Comparison of ENCODE assay signal across 11 cellular contexts in the genomic region with DNA sequence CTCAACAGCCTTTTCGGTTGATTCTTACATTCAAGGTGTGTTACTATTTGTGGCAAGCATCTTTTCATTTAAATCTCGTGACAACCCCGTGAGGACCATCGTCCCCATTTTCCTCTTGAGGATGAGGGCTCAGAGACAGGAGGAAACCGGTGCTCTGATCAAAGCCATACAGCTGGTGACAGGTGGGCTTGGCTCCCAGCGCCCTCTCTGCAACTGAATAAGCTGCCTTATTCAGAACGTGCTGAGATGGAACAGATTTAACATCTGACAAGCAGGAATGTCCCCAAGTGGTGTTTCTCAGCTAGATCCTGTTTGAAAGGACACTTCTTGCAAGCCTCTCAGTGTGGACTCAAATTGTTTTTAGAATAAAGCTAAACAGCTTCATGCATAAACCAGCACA. TPM values are rescaled to one million over a fixed set of nuclear protein-coding genes. Genes with fewer than 3 reads are reported as not detected.
A peak's percentile ranks its signal among the peaks of the same experiment; 100 is the strongest.
DNase-seq lines count a peak whose midpoint lies in the region; ATAC-seq and TF ChIP-seq lines count a peak whose summit lies in the region.
"Had no signal": no experiment of that assay in that cellular context is flagged by ENCODE, and none has a peak within 500 bp of the region (broad histone marks: within the 10 kb centered on the region; RNA-seq: fewer than 3 reads in every experiment).

No MANE protein-coding gene starts in this region.

- no peak for DNase-seq in Caco-2
- no peak for DNase-seq in activated CD4-positive, alpha-beta memory T cell treated with anti-CD3 and anti-CD28 coated beads, Interleukin-2, amount 10 ng/mL, durations not matched to agents 7 days and 5 days
- DNase-seq in memory B cell (ENCODE audit: low spot score in 2 of 2): no peak
- no peak for DNase-seq in MG63
- DNase-seq in occipital lobe (lab: John Stamatoyannopoulos, UW): no peak
- DNase-seq in activated CD4-positive, CD25-positive, alpha-beta regulatory T cell (lab: John Stamatoyannopoulos, UW): no peak
- DNase-seq: brain microvascular endothelial cell, NCI-H187 treated with DMSO at 0.1 percent for 48 hours had no signal

- no peak for TF ChIP-seq CTCF in Caco-2 (IDR thresholded peaks at IDR 0.05; ENCODE audit: insufficient read depth in 1 of 2, low read depth in 1 of 2, low read length in 1 of 2, severe bottlenecking in 1 of 2, unreplicated experiment in 1 of 2)

- TSS peak; percentile 86 for BruUV-seq in Caco-2 (replicated peaks; lab: Mats Ljungman, UMichigan)

- peak overlapping the region; percentile 54 for H3K4me3 ChIP-seq in Caco-2 (ENCODE audit: low read depth, low read length)
- no peak overlapping the region for H3K4me3 ChIP-seq in MG63
- H3K4me3 ChIP-seq: SJSA1 had no signal

- intact Hi-C loops in Caco-2 (cut with micrococcal nuclease; ENCODE audit: unreplicated experiment): loop anchor here (5.0 kb wide), 1 partner anchor 187 kb away; no protein-coding TSS in a partner anchor

- H3K4me3 Mint-ChIP-seq in Caco-2 (ENCODE audit: unreplicated experiment): peak overlapping the region; percentile 81
- H3K4me3 Mint-ChIP-seq in activated CD4-positive, alpha-beta memory T cell treated with anti-CD3 and anti-CD28 coated beads, Interleukin-2, amount 10 ng/mL, durations not matched to agents 7 days and 5 days: peak overlapping the region; percentile 68
- H3K4me3 Mint-ChIP-seq in memory B cell: peak overlapping the region; percentile 73
- H3K4me3 Mint-ChIP-seq: mesothelial cell of epicardium had no signal

- no peaks in the 10 kb centered on the region for H3K4me1 ChIP-seq in Caco-2
- H3K4me1 ChIP-seq: SJSA1 had no signal

- H3K4me1 Mint-ChIP-seq in Caco-2 (ENCODE audit: low read depth, unreplicated experiment): peaks cover 7% of the 10 kb centered on the region
- peaks cover 9% of the 10 kb centered on the region for H3K4me1 Mint-ChIP-seq in activated CD4-positive, alpha-beta memory T cell treated with anti-CD3 and anti-CD28 coated beads, Interleukin-2, amount 10 ng/mL, durations not matched to agents 7 days and 5 days
- no peaks in the 10 kb centered on the region for H3K4me1 Mint-ChIP-seq in memory B cell
- H3K4me1 Mint-ChIP-seq: mesothelial cell of epicardium had no signal

- POLR2A ChIA-PET in Caco-2 (lab: Charles Lee): interaction anchor here (0.6 to 1.0 kb wide), 8 partner anchors 10 to 189 kb away, joined by 3 to 5 read pairs (median 4); no protein-coding TSS in a partner anchor
- POLR2A ChIA-PET in activated CD4-positive, alpha-beta memory T cell treated with anti-CD3 and anti-CD28 coated beads, Interleukin-2, amount 10 ng/mL, durations not matched to agents 7 days and 5 days (lab: Charles Lee): interaction anchor here (0.9 to 1.2 kb wide), 2 partner anchors 20 to 23 kb away, joined by 3 to 7 read pairs; no protein-coding TSS in a partner anchor

- peak; percentile 12 for ATAC-seq in HG02763 (IDR thresholded peaks at IDR 0.05; ENCODE audit: unreplicated experiment)
- peak; percentile 19 for ATAC-seq in memory B cell (ENCODE audit: low read depth)

- no peaks in the 10 kb centered on the region for H3K9me3 ChIP-seq in Caco-2
- H3K9me3 ChIP-seq in MG63: no peaks in the 10 kb centered on the region
- H3K9me3 ChIP-seq: SJSA1 had no signal

- H3K9me3 Mint-ChIP-seq in Caco-2 (ENCODE audit: unreplicated experiment) (peaks cover 9% of the 10 kb centered on the region), memory B cell (no peaks in the 10 kb centered on the region)
- H3K9me3 Mint-ChIP-seq in activated CD4-positive, alpha-beta memory T cell treated with anti-CD3 and anti-CD28 coated beads, Interleukin-2, amount 10 ng/mL, durations not matched to agents 7 days and 5 days: no peaks in the 10 kb centered on the region
- H3K9me3 Mint-ChIP-seq: mesothelial cell of epicardium had no signal

- H3K27ac Mint-ChIP-seq in Caco-2 (ENCODE audit: unreplicated experiment) (peak overlapping the region; percentile 87), memory B cell (peak overlapping the region; percentile 14)
- H3K27ac Mint-ChIP-seq in activated CD4-positive, alpha-beta memory T cell treated with anti-CD3 and anti-CD28 coated beads, Interleukin-2, amount 10 ng/mL, durations not matched to agents 7 days and 5 days: peak overlapping the region; percentile 68
- H3K27ac Mint-ChIP-seq: mesothelial cell of epicardium had no signal

- peaks cover 2% of the 10 kb centered on the region for H3K27me3 Mint-ChIP-seq in Caco-2 (ENCODE audit: insufficient read depth, unreplicated experiment)
- no peaks in the 10 kb centered on the region for H3K27me3 Mint-ChIP-seq in activated CD4-positive, alpha-beta memory T cell treated with anti-CD3 and anti-CD28 coated beads, Interleukin-2, amount 10 ng/mL, durations not matched to agents 7 days and 5 days
- peaks cover 8% of the 10 kb centered on the region for H3K27me3 Mint-ChIP-seq in memory B cell

- H3K36me3 ChIP-seq in Caco-2 (ENCODE audit: control insufficient read depth, insufficient read depth, low read length): no peaks in the 10 kb centered on the region
- no peaks in the 10 kb centered on the region for H3K36me3 ChIP-seq in MG63

- CTCF ChIA-PET in Caco-2 (lab: Charles Lee): interaction anchor here (0.6 to 1.6 kb wide), 13 partner anchors 10 to 140 kb away, joined by 3 to 19 read pairs (median 4); a partner anchor contains a TSS
- CTCF ChIA-PET in activated CD4-positive, alpha-beta memory T cell treated with anti-CD3 and anti-CD28 coated beads, Interleukin-2, amount 10 ng/mL, durations not matched to agents 7 days and 5 days (lab: Charles Lee): interaction anchor here (0.7 to 4.3 kb wide), 7 partner anchors 10 to 166 kb away, joined by 3 to 53 read pairs (median 4); no protein-coding TSS in a partner anchor

- H3K27me3 ChIP-seq in Caco-2 (replicated peaks; ENCODE audit: control insufficient read depth, insufficient read depth, low read length) (no peaks in the 10 kb centered on the region), MG63 (no peaks in the 10 kb centered on the region)
- H3K27me3 ChIP-seq: brain microvascular endothelial cell, SJSA1 had no signal

- H3K36me3 Mint-ChIP-seq in Caco-2 (ENCODE audit: insufficient read depth, unreplicated experiment) (peaks cover 5% of the 10 kb centered on the region), memory B cell (no peaks in the 10 kb centered on the region)
- no peaks in the 10 kb centered on the region for H3K36me3 Mint-ChIP-seq in activated CD4-positive, alpha-beta memory T cell treated with anti-CD3 and anti-CD28 coated beads, Interleukin-2, amount 10 ng/mL, durations not matched to agents 7 days and 5 days (ENCODE audit: low read depth)

RNA-seq across cellular contexts. Expression of a gene that starts 22.2 kb away (rescaled TPM):
- total RNA-seq in Caco-2 (2022) (76.5 and 93.1 TPM in 2 replicates), occipital lobe (90.8 TPM)
- total RNA-seq in activated CD4-positive, alpha-beta memory T cell treated with anti-CD3 and anti-CD28 coated beads, Interleukin-2, amount 10 ng/mL, durations not matched to agents 7 days and 5 days: 10 to 100 TPM; 42.5 to 44.4 TPM
- total RNA-seq in MG63 (2014; rRNA removed; shearing (Covaris generic); ENCODE audit: low replicate concordance): 97.3 and 98.2 TPM in 2 replicates

RNA-seq across cellular contexts. Expression of a gene that starts 39.0 kb away (rescaled TPM):
- total RNA-seq in Caco-2 (2022): 0.72 and 1.6 TPM in 2 replicates
- total RNA-seq in activated CD4-positive, alpha-beta memory T cell treated with anti-CD3 and anti-CD28 coated beads, Interleukin-2, amount 10 ng/mL, durations not matched to agents 7 days and 5 days: not detected
- total RNA-seq in MG63 (2014; rRNA removed; shearing (Covaris generic); ENCODE audit: low replicate concordance): 2.7 and 3.7 TPM in 2 replicates
- total RNA-seq in occipital lobe: 11.4 TPM

Comparison
In these comparisons a context has a peak if more than half of its experiments do, and no peak if none do; other contexts are left out.
1. H3K27ac Mint-ChIP-seq: peak in every context shown above with its lines; median percentile 87 in Caco-2; 68 in activated CD4-positive, alpha-beta memory T cell treated with anti-CD3 and anti-CD28 coated beads, Interleukin-2, amount 10 ng/mL, durations not matched to agents 7 days and 5 days; 14 in memory B cell.